ENCODE assay signal across 22 cellular contexts in the genomic region with DNA sequence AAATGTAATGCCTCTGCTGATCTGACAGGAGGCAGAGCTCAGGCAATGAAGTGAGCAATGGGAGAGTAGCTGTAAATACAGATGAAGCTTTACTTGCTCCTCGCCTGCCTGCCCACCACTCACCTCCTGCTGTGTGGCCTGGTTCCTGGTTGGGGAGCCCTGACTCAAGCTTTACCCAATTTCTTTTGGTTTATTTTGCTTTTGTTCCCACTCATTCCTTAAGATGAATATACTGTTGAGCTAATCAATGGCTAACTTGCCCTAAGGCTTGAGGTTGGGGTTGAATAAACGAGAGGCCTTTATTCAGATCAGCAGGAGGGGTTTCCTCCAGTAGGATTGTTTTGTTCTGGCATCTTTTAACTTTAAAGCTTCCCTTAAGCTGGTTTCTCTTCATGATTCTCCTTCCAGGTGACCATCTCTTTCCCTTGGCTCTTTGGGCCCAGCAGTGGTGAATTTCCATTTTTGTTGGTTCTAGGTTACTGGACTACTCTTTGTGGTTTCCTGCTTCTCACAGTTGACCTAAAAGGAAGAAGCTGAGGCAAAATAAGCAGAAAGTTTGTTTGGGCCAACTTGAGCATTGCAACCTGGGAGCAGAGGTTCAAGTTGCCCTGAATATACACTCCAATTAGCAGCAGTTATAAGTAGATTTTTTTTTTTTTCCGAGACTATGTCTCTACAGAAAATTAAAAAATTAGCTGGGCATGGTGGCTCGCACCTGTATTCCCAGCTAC. TPM values are rescaled to one million over a fixed set of nuclear protein-coding genes. Genes with fewer than 3 reads are reported as not detected.
DNase-seq lines count a peak whose midpoint lies in the region; ATAC-seq and TF ChIP-seq lines count a peak whose summit lies in the region.
"Had no signal": no experiment of that assay in that cellular context is flagged by ENCODE, and none has a peak within 500 bp of the region (broad histone marks: within the 10 kb centered on the region; RNA-seq: fewer than 3 reads in every experiment).

No MANE protein-coding gene starts in this region.

- WGBS in SK-N-SH (ENCODE audit: low lambda C conversion rate), result 93% methylated on average over 4 of the region's 4 CpGs

- DNase-seq in activated naive CD8-positive, alpha-beta T cell treated with anti-CD3 and anti-CD28 coated beads, Interleukin-2, amount 10 ng/mL, durations not matched to agents 7 days and 5 days, result no peak
- DNase-seq in activated naive CD8-positive, alpha-beta T cell treated with anti-CD3 and anti-CD28 coated beads, Interleukin-2, amount 50 U/mL, for 24 hours, result no peak
- DNase-seq in NCI-H69 (lab: John Stamatoyannopoulos, UW) (peak; percentile 22), iPS DF 19.7 (ENCODE audit: low read depth, low spot score) (peak; percentile 78), germinal center (ENCODE audit: low spot score) (no peak), MCF 10A (ENCODE audit: unreplicated experiment) (no peak), SK-N-SH (no peak), globus pallidus (ENCODE audit: low spot score) (no peak)
- DNase-seq: activated CD4-positive, alpha-beta T cell treated with anti-CD3 and anti-CD28 coated beads, Interleukin-2, amount 10 ng/mL, durations not matched to agents 24 days and 14 days; activated T-cell treated with anti-CD3 and anti-CD28 coated beads, Interleukin-2, amount 50 U/mL, for 48 hours; esophagus squamous epithelium; heart right ventricle; left colon; NCI-H1092; NCI-H2171; ovary; sigmoid colon; stimulated activated CD4-positive, alpha-beta T cell treated with anti-CD3 and anti-CD28 coated beads, Interleukin-1b, Interleukin-23, amount 100 ng/mL, for 48 hours; uterus had no signal

- TF ChIP-seq EP300 in SK-N-SH (IDR thresholded peaks at IDR 0.05; ENCODE audit: borderline replicate concordance in 1 of 2, low read depth in 1 of 2, low read length in 1 of 2), result no peak

- H3K9me2 ChIP-seq in SK-N-SH, result no peaks in the 10 kb centered on the region

- CTCF ChIA-PET in MCF 10A (lab: Yijun Ruan, JAX) (interaction anchor here (0.7 to 0.9 kb wide), 2 partner anchors 11 to 39 kb away, joined by 3 to 7 read pairs; no protein-coding TSS in a partner anchor), SK-N-SH (lab: Yijun Ruan, JAX) (interaction anchor here (0.6 kb wide), 1 partner anchor 1455 kb away, joined by 3 read pairs; no protein-coding TSS in a partner anchor)

- no peaks in the 10 kb centered on the region for H3K27me3 ChIP-seq in SK-N-SH (ENCODE audit: insufficient read depth)
- H3K27me3 ChIP-seq: cardiac muscle cell, esophagus squamous epithelium, heart right ventricle, ovary, sigmoid colon, uterus had no signal

- no peak for ATAC-seq in activated naive CD8-positive, alpha-beta T cell treated with anti-CD3 and anti-CD28 coated beads, Interleukin-2, amount 10 ng/mL, durations not matched to agents 7 days and 5 days (ENCODE audit: low read depth)
- ATAC-seq in activated naive CD8-positive, alpha-beta T cell treated with anti-CD3 and anti-CD28 coated beads, Interleukin-2, amount 50 U/mL, for 24 hours, result no peak
- ATAC-seq: heart right ventricle, left colon, SK-N-SH treated with all-trans-retinoic acid at 6 μM for 48 hours had no signal

- no peak overlapping the region for H3K27ac ChIP-seq in SK-N-SH (ENCODE audit: low read depth in 2 of 2, low read length in 1 of 2)
- H3K27ac ChIP-seq: cardiac muscle cell, esophagus squamous epithelium, heart right ventricle, ovary, sigmoid colon, uterus had no signal

- H2AFZ ChIP-seq in SK-N-SH (ENCODE audit: low read depth), result no peak overlapping the region

- H3K27me3 Mint-ChIP-seq in activated naive CD8-positive, alpha-beta T cell treated with anti-CD3 and anti-CD28 coated beads, Interleukin-2, amount 10 ng/mL, durations not matched to agents 7 days and 5 days, result no peaks in the 10 kb centered on the region
- no peaks in the 10 kb centered on the region for H3K27me3 Mint-ChIP-seq in activated naive CD8-positive, alpha-beta T cell treated with anti-CD3 and anti-CD28 coated beads, Interleukin-2, amount 50 U/mL, for 24 hours
- no peaks in the 10 kb centered on the region for H3K27me3 Mint-ChIP-seq in MCF 10A (ENCODE audit: insufficient read depth, unreplicated experiment)
- H3K27me3 Mint-ChIP-seq: activated CD4-positive, alpha-beta T cell treated with anti-CD3 and anti-CD28 coated beads, Interleukin-2, amount 10 ng/mL, durations not matched to agents 24 days and 14 days; IgD-negative memory B cell had no signal

- intact Hi-C loops in MCF 10A (cut with micrococcal nuclease), result no loop called here

- no peaks in the 10 kb centered on the region for H3K4me1 ChIP-seq in SK-N-SH (ENCODE audit: control insufficient read depth in 1 of 2, insufficient read depth in 2 of 2, low read depth in 1 of 2, low read length in 1 of 2)
- H3K4me1 ChIP-seq: esophagus squamous epithelium, uterus had no signal

- H3K4me3 Mint-ChIP-seq in activated naive CD8-positive, alpha-beta T cell treated with anti-CD3 and anti-CD28 coated beads, Interleukin-2, amount 10 ng/mL, durations not matched to agents 7 days and 5 days, result no peak overlapping the region
- H3K4me3 Mint-ChIP-seq in activated naive CD8-positive, alpha-beta T cell treated with anti-CD3 and anti-CD28 coated beads, Interleukin-2, amount 50 U/mL, for 24 hours, result no peak overlapping the region
- H3K4me3 Mint-ChIP-seq in MCF 10A (ENCODE audit: unreplicated experiment), result no peak overlapping the region
- H3K4me3 Mint-ChIP-seq: activated CD4-positive, alpha-beta T cell treated with anti-CD3 and anti-CD28 coated beads, Interleukin-2, amount 10 ng/mL, durations not matched to agents 24 days and 14 days; IgD-negative memory B cell had no signal

- peaks cover 7% of the 10 kb centered on the region for H3K4me1 Mint-ChIP-seq in activated naive CD8-positive, alpha-beta T cell treated with anti-CD3 and anti-CD28 coated beads, Interleukin-2, amount 10 ng/mL, durations not matched to agents 7 days and 5 days
- peaks cover 2% of the 10 kb centered on the region for H3K4me1 Mint-ChIP-seq in activated naive CD8-positive, alpha-beta T cell treated with anti-CD3 and anti-CD28 coated beads, Interleukin-2, amount 50 U/mL, for 24 hours
- no peaks in the 10 kb centered on the region for H3K4me1 Mint-ChIP-seq in MCF 10A (ENCODE audit: insufficient read depth, unreplicated experiment)

- no peaks in the 10 kb centered on the region for H3K9me3 ChIP-seq in SK-N-SH
- H3K9me3 ChIP-seq: esophagus squamous epithelium, heart right ventricle, ovary, sigmoid colon, uterus had no signal

- H3K9ac ChIP-seq in SK-N-SH, result no peak overlapping the region

- H3K4me2 ChIP-seq in SK-N-SH, result no peak overlapping the region

- POLR2A ChIA-PET in activated naive CD8-positive, alpha-beta T cell treated with anti-CD3 and anti-CD28 coated beads, Interleukin-2, amount 10 ng/mL, durations not matched to agents 7 days and 5 days (lab: Charles Lee), result interaction anchor here (0.9 to 1.2 kb wide), 3 partner anchors 14 to 39 kb away, joined by 4 to 5 read pairs (median 5); no protein-coding TSS in a partner anchor
- POLR2A ChIA-PET in MCF 10A (lab: Yijun Ruan, JAX) (interaction anchor here (0.6 kb wide), 1 partner anchor 22 kb away, joined by 3 read pairs; no protein-coding TSS in a partner anchor), SK-N-SH (lab: Yijun Ruan, JAX) (no interaction called here)

- no peaks in the 10 kb centered on the region for H3F3A ChIP-seq in SK-N-SH (replicated peaks; ENCODE audit: insufficient read depth)

- H3K36me3 ChIP-seq in SK-N-SH (replicated peaks in 1 of 2; ENCODE audit: control insufficient read depth in 1 of 2, insufficient read depth in 2 of 2, low read length in 1 of 2), result peaks cover 0 to 5% of the 10 kb centered on the region in 2 experiments
- H3K36me3 ChIP-seq: cardiac muscle cell, esophagus squamous epithelium, ovary, uterus had no signal

- no peaks in the 10 kb centered on the region for H3K9me3 Mint-ChIP-seq in activated naive CD8-positive, alpha-beta T cell treated with anti-CD3 and anti-CD28 coated beads, Interleukin-2, amount 10 ng/mL, durations not matched to agents 7 days and 5 days
- no peaks in the 10 kb centered on the region for H3K9me3 Mint-ChIP-seq in activated naive CD8-positive, alpha-beta T cell treated with anti-CD3 and anti-CD28 coated beads, Interleukin-2, amount 50 U/mL, for 24 hours
- no peaks in the 10 kb centered on the region for H3K9me3 Mint-ChIP-seq in MCF 10A (ENCODE audit: unreplicated experiment)
- H3K9me3 Mint-ChIP-seq: activated CD4-positive, alpha-beta T cell treated with anti-CD3 and anti-CD28 coated beads, Interleukin-2, amount 10 ng/mL, durations not matched to agents 24 days and 14 days had no signal

- TF ChIP-seq CTCF in MCF 10A (IDR thresholded peaks at IDR 0.05; ENCODE audit: unreplicated experiment), result no peak
- no peak for TF ChIP-seq CTCF in SK-N-SH (IDR thresholded peaks at IDR 0.05)

- no peaks in the 10 kb centered on the region for H3K79me2 ChIP-seq in SK-N-SH (ENCODE audit: insufficient read depth)

- BruUV-seq in MCF 10A (replicated peaks; lab: Mats Ljungman, UMichigan), result no TSS peak

- TF ChIP-seq RAD21 in SK-N-SH (IDR thresholded peaks at IDR 0.05; ENCODE audit: low read length), result no peak

- H3K27ac Mint-ChIP-seq in activated naive CD8-positive, alpha-beta T cell treated with anti-CD3 and anti-CD28 coated beads, Interleukin-2, amount 10 ng/mL, durations not matched to agents 7 days and 5 days, result peak overlapping the region; percentile 49
- no peak overlapping the region for H3K27ac Mint-ChIP-seq in activated naive CD8-positive, alpha-beta T cell treated with anti-CD3 and anti-CD28 coated beads, Interleukin-2, amount 50 U/mL, for 24 hours
- H3K27ac Mint-ChIP-seq in MCF 10A (ENCODE audit: low read depth, unreplicated experiment), result no peak overlapping the region
- H3K27ac Mint-ChIP-seq: activated CD4-positive, alpha-beta T cell treated with anti-CD3 and anti-CD28 coated beads, Interleukin-2, amount 10 ng/mL, durations not matched to agents 24 days and 14 days; IgD-negative memory B cell had no signal

- H3K4me3 ChIP-seq in SK-N-SH (ENCODE audit: low read depth in 2 of 2, low read length in 1 of 2), result no peak overlapping the region
- H3K4me3 ChIP-seq: cardiac muscle cell, esophagus squamous epithelium, heart right ventricle, ovary, sigmoid colon, uterus had no signal

- H4K20me1 ChIP-seq in SK-N-SH (ENCODE audit: insufficient read depth), result 0 out of 2 replicates have a peak, but pooled peaks cover 2% of the 10 kb centered on the region

- peaks cover 3% of the 10 kb centered on the region for H3K36me3 Mint-ChIP-seq in activated naive CD8-positive, alpha-beta T cell treated with anti-CD3 and anti-CD28 coated beads, Interleukin-2, amount 10 ng/mL, durations not matched to agents 7 days and 5 days
- no peaks in the 10 kb centered on the region for H3K36me3 Mint-ChIP-seq in activated naive CD8-positive, alpha-beta T cell treated with anti-CD3 and anti-CD28 coated beads, Interleukin-2, amount 50 U/mL, for 24 hours (ENCODE audit: low read depth)
- H3K36me3 Mint-ChIP-seq in MCF 10A (ENCODE audit: insufficient read depth, unreplicated experiment), result no peaks in the 10 kb centered on the region

TF ChIP-seq in SK-N-SH, 30 proteins besides CTCF, POLR2A, EP300 and RAD21 (continues in another document):
- TF ChIP-seq MEF2A (IDR thresholded peaks at IDR 0.05; ENCODE audit: borderline replicate concordance, low read depth), result no peak

RNA-seq across cellular contexts. Expression of a gene that starts 44.4 kb away (rescaled TPM):
- total RNA-seq in activated naive CD8-positive, alpha-beta T cell treated with anti-CD3 and anti-CD28 coated beads, Interleukin-2, amount 10 ng/mL, durations not matched to agents 7 days and 5 days, result 10 to 100 TPM; 14.0 to 16.1 TPM
- total RNA-seq in MCF 10A (2022), result 2.0 and 2.9 TPM in 2 replicates
- polyA plus RNA-seq in SK-N-SH (2012; rRNA removed), result 2.1 and 2.3 TPM in 2 replicates
- polyA plus RNA-seq in SK-N-SH (2012; cell fraction: cytosol; rRNA removed), result 0.88 and 1.3 TPM in 2 replicates
- polyA plus RNA-seq in SK-N-SH (2012; cell fraction: nucleus; rRNA removed), result 11.9 and 12.4 TPM in 2 replicates

Comparison
In these comparisons a context has a peak if more than half of its experiments do, and no peak if none do; other contexts are left out.
1. DNase-seq: peak in NCI-H69 (single experiment) and iPS DF 19.7 (single experiment); none in activated naive CD8-positive, alpha-beta T cell treated with anti-CD3 and anti-CD28 coated beads, Interleukin-2, amount 10 ng/mL, durations not matched to agents 7 days and 5 days (single experiment), activated naive CD8-positive, alpha-beta T cell treated with anti-CD3 and anti-CD28 coated beads, Interleukin-2, amount 50 U/mL, for 24 hours (single experiment), germinal center (single experiment), MCF 10A (single experiment), SK-N-SH (single experiment) and globus pallidus (single experiment).